In genomic region chr10:100890696-100891271, GRCh38 we compare ENCODE assay signal across 10 cellular contexts. TPM values are rescaled to one million over a fixed set of nuclear protein-coding genes. Genes with fewer than 3 reads are reported as not detected.
DNase-seq lines count a peak whose midpoint lies in the region; TF ChIP-seq lines count a peak whose summit lies in the region.
"Had no signal": no experiment of that assay in that cellular context is flagged by ENCODE, and none has a peak within 500 bp of the region (broad histone marks: within the 10 kb centered on the region; RNA-seq: fewer than 3 reads in every experiment).

No MANE protein-coding gene starts in this region.

- POLR2A ChIA-PET in GM10248 (lab: Yijun Ruan, JAX): no interaction called here

- H3K36me3 ChIP-seq in ACC112 (ENCODE audit: insufficient read depth, low read length) (no peaks in the 10 kb centered on the region), brain microvascular endothelial cell (replicated peaks) (no peaks in the 10 kb centered on the region), uterus (no peaks in the 10 kb centered on the region)

- TF ChIP-seq CTCF in brain microvascular endothelial cell (IDR thresholded peaks at IDR 0.05; ENCODE audit: low read depth, low read length, missing control alignments): no peak
- no peak for TF ChIP-seq CTCF in uterus (IDR thresholded peaks at IDR 0.05)
- TF ChIP-seq CTCF in GM10248 (IDR thresholded peaks at IDR 0.05; ENCODE audit: control extremely low read depth, extremely low read depth, low read depth, missing control alignments): no peak
- TF ChIP-seq CTCF in GM10266 (IDR thresholded peaks at IDR 0.05; ENCODE audit: control insufficient read depth, insufficient read depth, low read depth, missing control alignments): no peak

- peak overlapping the region; percentile 87 for H3K27ac ChIP-seq in ACC112 (ENCODE audit: low read depth, low read length)
- H3K27ac ChIP-seq in brain microvascular endothelial cell: peak overlapping the region; percentile 93
- peak overlapping the region in 1 of 2 donors; percentile 44 for H3K27ac ChIP-seq in uterus

- TF ChIP-seq POLR2A in uterus (IDR thresholded peaks at IDR 0.05): no peak

- peak; percentile 97 for DNase-seq in M059J (ENCODE audit: low read depth)
- peak; percentile 97 for DNase-seq in brain microvascular endothelial cell
- DNase-seq in iPS-NIHi7 (ENCODE audit: extremely low spot score): peak; percentile 24
- no peak for DNase-seq in uterus
- DNase-seq in NCI-H510A (lab: John Stamatoyannopoulos, UW): no peak
- no peak for DNase-seq in GM10248 (ENCODE audit: extremely low spot score)
- DNase-seq in GM10266 (ENCODE audit: extremely low spot score): no peak
- DNase-seq: CD4-positive, CD25-positive, alpha-beta regulatory T cell; SHP77 treated with DMSO at 0.1 percent for 48 hours had no signal

- H3K79me2 ChIP-seq in ACC112 (ENCODE audit: control insufficient read depth, insufficient read depth, low read length, unreplicated experiment): no peaks in the 10 kb centered on the region

- H2AFZ ChIP-seq in ACC112 (ENCODE audit: low read length, unreplicated experiment): peak overlapping the region; percentile 56

- H3K4me1 ChIP-seq in ACC112 (ENCODE audit: control insufficient read depth, insufficient read depth, low read length, unreplicated experiment) (peaks cover 24% of the 10 kb centered on the region), uterus (peaks cover 0 to 4% of the 10 kb centered on the region in 2 donors)

- CTCF ChIA-PET in GM10248 (lab: Yijun Ruan, JAX): no interaction called here

- no peaks in the 10 kb centered on the region for H3K9me3 ChIP-seq in uterus

- H3K4me3 ChIP-seq in ACC112 (ENCODE audit: low read depth, low read length): peak overlapping the region; percentile 36; the same call in 1 of the 2 replicates
- no peak overlapping the region for H3K4me3 ChIP-seq in brain microvascular endothelial cell (ENCODE audit: low read depth, low read length)
- no peak overlapping the region for H3K4me3 ChIP-seq in uterus

- intact Hi-C loops in uterus (cut with DNase I; ENCODE audit: low total_unique reads): no loop called here

- H3K27me3 ChIP-seq in ACC112 (ENCODE audit: insufficient read depth, low read length) (no peaks in the 10 kb centered on the region), brain microvascular endothelial cell (replicated peaks) (no peaks in the 10 kb centered on the region), uterus (no peaks in the 10 kb centered on the region)

- in situ Hi-C loops in brain microvascular endothelial cell (cut with HindIII; ENCODE audit: low pct_ligation_motif_present, low sequenced_read_pairs): loop anchor here (25.0 kb wide), 1 partner anchor 353 kb away; the partner anchor contains the start of genes HIF1AN and NDUFB8

RNA-seq across cellular contexts. Expression of gene SLF2, which starts 22.0 kb away (rescaled TPM):
- 21.9 and 32.0 TPM in 2 replicates for total RNA-seq in M059J (2014; rRNA removed; shearing (Covaris generic))
- total RNA-seq in uterus: 100 to 1,000 TPM in 1 of 4 donors, 10 to 100 TPM in 3; 27.9 to 102 (median 59.9) TPM

Comparison
In these comparisons a context has a peak if more than half of its experiments do, and no peak if none do; other contexts are left out.
1. DNase-seq: peak in M059J (single experiment), brain microvascular endothelial cell (single experiment) and iPS-NIHi7 (single experiment); none in uterus (0 of 2), NCI-H510A (single experiment), GM10248 (single experiment) and GM10266 (single experiment).